In genomic region chr4:54101190-54102041, GRCh38 we compare ENCODE assay signal across 10 cellular contexts. TPM values are rescaled to one million over a fixed set of nuclear protein-coding genes. Genes with fewer than 3 reads are reported as not detected.
DNase-seq lines count a peak whose midpoint lies in the region; ATAC-seq, FAIRE-seq and TF ChIP-seq lines count a peak whose summit lies in the region.
"Had no signal": no experiment of that assay in that cellular context is flagged by ENCODE, and none has a peak within 500 bp of the region (broad histone marks: within the 10 kb centered on the region; RNA-seq: fewer than 3 reads in every experiment).

No MANE protein-coding gene starts in this region.

- no peak for DNase-seq in T-helper 2 cell treated with Interferon-gamma antibody and Interleukin-4, amounts not matched to agents 5 μg/mL and 100 μg/mL, for 36 hours (ENCODE audit: low spot score)
- DNase-seq in T-helper 2 cell = no peak
- DNase-seq in RWPE2 (ENCODE audit: low spot score) = no peak
- no peak for DNase-seq in fibroblast of mammary gland (ENCODE audit: low read depth)
- DNase-seq in skeletal muscle cell (ENCODE audit: low read depth) = no peak
- no peak for DNase-seq in kidney
- no peak for DNase-seq in ovary
- DNase-seq: AML-193 had no signal

- peak overlapping the region; percentile 23 for H3K4me3 ChIP-seq in RWPE2 (ENCODE audit: severe bottlenecking)
- H3K4me3 ChIP-seq in fibroblast of mammary gland (ENCODE audit: control insufficient read depth, low read depth, low read length) = peak overlapping the region; percentile 22
- peak overlapping the region; percentile 44 for H3K4me3 ChIP-seq in skeletal muscle cell (ENCODE audit: low read depth, low read length)
- H3K4me3 ChIP-seq in kidney (ENCODE audit: low read length in 2 of 2) = peak overlapping the region in 1 of 2 donors; percentile 41
- H3K4me3 ChIP-seq in ovary = no peak overlapping the region

- peaks cover 19% of the 10 kb centered on the region for H3K4me1 Mint-ChIP-seq in T-helper 2 cell treated with Interferon-gamma antibody and Interleukin-4, amounts not matched to agents 5 μg/mL and 100 μg/mL, for 36 hours (ENCODE audit: low read depth)

- no peak for FAIRE-seq in kidney (lab: Jason Lieb, UNC)

- H3K9me3 Mint-ChIP-seq in T-helper 2 cell treated with Interferon-gamma antibody and Interleukin-4, amounts not matched to agents 5 μg/mL and 100 μg/mL, for 36 hours = no peaks in the 10 kb centered on the region

- no peaks in the 10 kb centered on the region for H3K36me3 Mint-ChIP-seq in T-helper 2 cell treated with Interferon-gamma antibody and Interleukin-4, amounts not matched to agents 5 μg/mL and 100 μg/mL, for 36 hours (ENCODE audit: low read depth)

- no peak for TF ChIP-seq POLR2A in ovary (IDR thresholded peaks at IDR 0.05)

- H3K9me3 ChIP-seq in RWPE2 (ENCODE audit: severe bottlenecking) (no peaks in the 10 kb centered on the region), kidney (ENCODE audit: control insufficient read depth in 1 of 2, low read length in 2 of 2) (no peaks in the 10 kb centered on the region), ovary (no peaks in the 10 kb centered on the region)

- peaks cover 89% of the 10 kb centered on the region for H3K27me3 Mint-ChIP-seq in T-helper 2 cell treated with Interferon-gamma antibody and Interleukin-4, amounts not matched to agents 5 μg/mL and 100 μg/mL, for 36 hours (ENCODE audit: low read depth)

- 10 to 17% (median 10%) methylated on average over 48 to 50 of the region's 50 CpGs for WGBS in ovary, 3 donors

- H3K4me3 Mint-ChIP-seq in T-helper 2 cell treated with Interferon-gamma antibody and Interleukin-4, amounts not matched to agents 5 μg/mL and 100 μg/mL, for 36 hours = peak overlapping the region; percentile 52

- ATAC-seq in RWPE2 (ENCODE audit: low read depth) = peak; percentile 10; the same call in 1 of the 3 replicates
- no peak for ATAC-seq in GM21515 (IDR thresholded peaks at IDR 0.05; ENCODE audit: unreplicated experiment)

- H3K36me3 ChIP-seq in RWPE2 (ENCODE audit: low read depth) (no peaks in the 10 kb centered on the region), kidney (ENCODE audit: control insufficient read depth in 1 of 2, insufficient read depth in 2 of 2, low read length in 2 of 2) (no peaks in the 10 kb centered on the region), ovary (no peaks in the 10 kb centered on the region)

- no peaks in the 10 kb centered on the region for H3K4me1 ChIP-seq in RWPE2 (ENCODE audit: insufficient read depth, poor library complexity, severe bottlenecking)
- peaks cover 4 to 5% of the 10 kb centered on the region in 2 donors for H3K4me1 ChIP-seq in kidney (ENCODE audit: control insufficient read depth in 1 of 2, insufficient read depth in 1 of 2, low read depth in 1 of 2, low read length in 2 of 2)
- peaks cover 16% of the 10 kb centered on the region for H3K4me1 ChIP-seq in ovary (ENCODE audit: insufficient read depth)

- H3K27me3 ChIP-seq in RWPE2 (ENCODE audit: insufficient read depth, poor library complexity, severe bottlenecking) = peaks cover 64% of the 10 kb centered on the region
- no peaks in the 10 kb centered on the region for H3K27me3 ChIP-seq in ovary

- intact Hi-C loops in kidney (cut with DNase I) (no loop called here), ovary (cut with DNase I) (no loop called here)

- TF ChIP-seq CTCF in RWPE2 (IDR thresholded peaks at IDR 0.05; ENCODE audit: poor library complexity, severe bottlenecking) (no peak), fibroblast of mammary gland (conservative IDR thresholded peaks at IDR 0.05; ENCODE audit: control insufficient read depth, insufficient read depth, low read depth, low read length) (no peak), kidney (IDR thresholded peaks at IDR 0.05; ENCODE audit: borderline replicate concordance, extremely low read depth, insufficient read depth) (no peak), ovary (IDR thresholded peaks at IDR 0.05) (no peak)

- no peak for TF ChIP-seq EP300 in ovary (IDR thresholded peaks at IDR 0.05)

- H3K9ac ChIP-seq in kidney (ENCODE audit: low read length in 2 of 2) = no peak overlapping the region

- H3K27ac Mint-ChIP-seq in T-helper 2 cell treated with Interferon-gamma antibody and Interleukin-4, amounts not matched to agents 5 μg/mL and 100 μg/mL, for 36 hours = peak overlapping the region; percentile 20

- no peak overlapping the region for H3K27ac ChIP-seq in RWPE2 (ENCODE audit: poor library complexity, severe bottlenecking)
- no peak overlapping the region for H3K27ac ChIP-seq in kidney (ENCODE audit: low read depth in 2 of 2, low read length in 2 of 2)
- H3K27ac ChIP-seq in ovary = no peak overlapping the region

RNA-seq across cellular contexts. Expression of gene GSX2, which starts 1.5 kb away (rescaled TPM):
- not detected for total RNA-seq in kidney
- not detected for polyA plus RNA-seq in kidney (ENCODE audit: insufficient read depth, low read depth, low replicate concordance)
- not detected for total RNA-seq in ovary
- polyA plus RNA-seq in ovary = not detected
- total RNA-seq: mononuclear cell had no signal

RNA-seq across cellular contexts. Expression of gene CHIC2, which starts 37.0 kb away (rescaled TPM):
- total RNA-seq in kidney (26.6 TPM), ovary (10 to 100 TPM; 15.9 to 37.6 (median 18.3) TPM)
- polyA plus RNA-seq in kidney (ENCODE audit: insufficient read depth, low read depth, low replicate concordance) (13.5 TPM), ovary (10 to 100 TPM; 14.7 to 23.6 TPM)
